In genomic region chr10:44914891-44915290, GRCh38 we compare ENCODE assay signal across 33 cellular contexts. TPM values are rescaled to one million over a fixed set of nuclear protein-coding genes. Genes with fewer than 3 reads are reported as not detected.
"Had no signal": no experiment of that assay in that cellular context is flagged by ENCODE, and none has a peak within 500 bp of the region (broad histone marks: within the 10 kb centered on the region; RNA-seq: fewer than 3 reads in every experiment).

No MANE protein-coding gene starts in this region.

- H3K27ac ChIP-seq: dorsolateral prefrontal cortex, gastrocnemius medialis, heart left ventricle, hepatocyte, parathyroid adenoma, prostate gland, right atrium auricular region, stomach, thyroid gland had no signal

- FAIRE-seq: colon had no signal

- H3K36me3 ChIP-seq: gastrocnemius medialis, heart left ventricle, left lung, prostate gland, right atrium auricular region, stomach, thyroid gland had no signal

- H3K9me3 ChIP-seq: gastrocnemius medialis, heart left ventricle, prostate gland, right atrium auricular region, stomach, thyroid gland had no signal

- DNase-seq: dorsolateral prefrontal cortex; effector CD4-positive, alpha-beta T cell; foreskin fibroblast; gastrocnemius medialis; heart left ventricle; left cardiac atrium; left lung; mesendoderm; midbrain; naive thymus-derived CD4-positive, alpha-beta T cell; nephron progenitor cell; stimulated activated CD4-positive, alpha-beta T cell treated with anti-CD3 and anti-CD28 coated beads, Interleukin-2, amount 100 ng/mL, for 24 hours; stimulated activated CD4-positive, alpha-beta T cell treated with anti-CD3 and anti-CD28 coated beads, Interleukin-4, amount 100 ng/mL, for 24 hours; stimulated activated naive CD4-positive, alpha-beta T cell treated with Interleukin-2 at 50 U/mL for 16 hours; stomach; thyroid gland had no signal

- H3K4me3 ChIP-seq: dorsolateral prefrontal cortex, gastrocnemius medialis, heart left ventricle, hepatocyte, left lung, prostate gland, right atrium auricular region, smooth muscle cell, stomach, thyroid gland had no signal

- ATAC-seq: gastrocnemius medialis; heart left ventricle; left cardiac atrium; left lung; naive thymus-derived CD4-positive, alpha-beta T cell; sciatic nerve; stimulated activated effector memory CD8-positive, alpha-beta T cell treated with anti-CD3 and anti-CD28 coated beads, Interleukin-12 subunit alpha, Interleukin-12 subunit beta, amount 100 ng/mL, for 72 hours had no signal

- H3K9ac ChIP-seq: parathyroid adenoma had no signal

- H3K27me3 ChIP-seq: dorsolateral prefrontal cortex, gastrocnemius medialis, heart left ventricle, hepatocyte, left lung, right atrium auricular region, stomach, thyroid gland had no signal

- H3K4me2 ChIP-seq: hepatocyte, smooth muscle cell had no signal

- H3K4me1 ChIP-seq: gastrocnemius medialis, parathyroid adenoma, prostate gland had no signal

RNA-seq across cellular contexts. Expression of gene TMEM72, which starts 3.8 kb away (rescaled TPM):
- total RNA-seq: gastrocnemius medialis; kidney epithelial cell; lower leg skin; lung microvascular endothelial cell; mucosa of gallbladder; naive thymus-derived CD4-positive, alpha-beta T cell; osteoblast; sciatic nerve; smooth muscle cell; subcutaneous adipose tissue; temporal lobe; thyroid gland; urinary bladder had no signal
- polyA plus RNA-seq: esophagus; heart left ventricle; hepatocyte; naive thymus-derived CD4-positive, alpha-beta T cell; smooth muscle cell; urinary bladder had no signal
